Comparison of ENCODE assay signal across 18 cellular contexts in the genomic region with DNA sequence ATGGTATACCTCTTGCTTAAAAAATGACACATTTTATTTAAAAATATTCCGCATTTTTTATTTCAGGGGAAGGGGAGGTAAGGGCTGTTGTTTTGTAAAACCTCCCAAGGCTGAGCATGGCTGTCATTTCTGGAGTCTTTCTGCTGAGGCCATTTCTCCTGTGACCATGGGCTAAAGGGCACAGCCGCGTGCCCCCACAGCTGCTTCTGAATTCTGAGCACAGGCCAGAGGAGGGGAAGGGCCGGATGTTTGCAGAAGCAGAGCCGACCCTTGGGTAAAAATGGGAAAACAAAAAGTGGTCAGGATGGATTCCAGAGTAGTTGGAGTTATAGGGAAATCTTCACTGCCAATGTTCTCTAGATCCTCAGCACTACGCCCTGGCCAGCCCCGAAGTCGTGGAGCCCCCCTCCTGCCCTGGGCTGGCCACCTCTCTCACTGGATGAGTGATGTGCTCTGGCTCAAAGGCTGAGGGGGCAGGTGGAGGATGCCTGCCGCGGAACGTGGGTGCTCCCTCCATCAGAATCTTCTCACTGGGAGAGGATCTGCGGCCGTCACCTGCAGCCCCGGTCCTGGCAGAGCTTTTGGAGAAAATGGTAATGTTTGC.
DNase-seq lines count a peak whose midpoint lies in the region; ATAC-seq and TF ChIP-seq lines count a peak whose summit lies in the region.
"Had no signal": no experiment of that assay in that cellular context is flagged by ENCODE, and none has a peak within 500 bp of the region (broad histone marks: within the 10 kb centered on the region; RNA-seq: fewer than 3 reads in every experiment).

No MANE protein-coding gene starts in this region.

- H3K9ac ChIP-seq in neuronal stem cell (ENCODE audit: low read depth, low read length, poor library complexity): no peak overlapping the region
- H3K9ac ChIP-seq: GM23248 had no signal

- no peak overlapping the region for H3K4me3 ChIP-seq in heart right ventricle
- no peak overlapping the region for H3K4me3 ChIP-seq in neuronal stem cell (ENCODE audit: low read length in 2 of 2)
- H3K4me3 ChIP-seq: GM23248 had no signal

- peak overlapping the region; percentile 72 for H3K18ac ChIP-seq in neuronal stem cell (ENCODE audit: low read length)

- H3K79me1 ChIP-seq in neuronal stem cell (ENCODE audit: low read depth, low read length): no peaks in the 10 kb centered on the region

- H3K4me1 ChIP-seq in heart right ventricle: peaks cover 0 to 16% (median 8%) of the 10 kb centered on the region in 9 donors
- peaks cover 5 to 26% of the 10 kb centered on the region in 2 donors for H3K4me1 ChIP-seq in neuronal stem cell (ENCODE audit: control insufficient read depth in 2 of 2, insufficient read depth in 1 of 2, low read depth in 1 of 2, low read length in 2 of 2)
- H3K4me1 ChIP-seq: BE2C had no signal

- no peak overlapping the region for H2BK5ac ChIP-seq in neuronal stem cell (ENCODE audit: low read length)

- no peak overlapping the region for H3K23ac ChIP-seq in neuronal stem cell (ENCODE audit: low read depth, low read length, poor library complexity)

- H3K27ac ChIP-seq in heart right ventricle (peak overlapping the region in 3 of 10 donors; percentile 22 to 64 (median 39)), neuronal stem cell (replicated peaks; ENCODE audit: low read length) (no peak overlapping the region)
- H3K27ac ChIP-seq: GM23248 had no signal

- no peak overlapping the region for H2BK15ac ChIP-seq in neuronal stem cell (ENCODE audit: low read length)

- no peak overlapping the region for H3K4ac ChIP-seq in neuronal stem cell (ENCODE audit: low read length)

- H4K91ac ChIP-seq in neuronal stem cell (ENCODE audit: low read depth, low read length, poor library complexity): no peak overlapping the region

- CTCF ChIA-PET in GM10248 (lab: Yijun Ruan, JAX): no interaction called here

- H3K14ac ChIP-seq in neuronal stem cell (ENCODE audit: low read length): no peak overlapping the region

- intact Hi-C loops in heart right ventricle (cut with DNase I): no loop called here
- intact Hi-C loops in cardiac septum (cut with DNase I): no loop called here
- intact Hi-C loops in left ventricle myocardium superior (cut with micrococcal nuclease): no loop called here

- H3K4me2 ChIP-seq in neuronal stem cell (ENCODE audit: insufficient read depth, low read length, poor library complexity, severe bottlenecking): no peak overlapping the region

- no peak overlapping the region for H4K8ac ChIP-seq in neuronal stem cell (ENCODE audit: low read depth, low read length)

- no peak overlapping the region for H2BK120ac ChIP-seq in neuronal stem cell (ENCODE audit: low read depth, low read length)

- TF ChIP-seq CTCF in heart right ventricle (IDR thresholded peaks at IDR 0.05) (no peak), GM10248 (IDR thresholded peaks at IDR 0.05; ENCODE audit: control extremely low read depth, extremely low read depth, low read depth, missing control alignments) (no peak)

- H3K9me3 ChIP-seq in heart right ventricle: peaks cover 0 to 4% (median 0%) of the 10 kb centered on the region in 11 donors
- no peaks in the 10 kb centered on the region for H3K9me3 ChIP-seq in neuronal stem cell (replicated peaks in 1 of 2; ENCODE audit: control insufficient read depth in 2 of 2, insufficient read depth in 1 of 2, low read depth in 1 of 2, low read length in 2 of 2)
- H3K9me3 ChIP-seq: BE2C had no signal

- H2BK12ac ChIP-seq in neuronal stem cell (ENCODE audit: low read length): no peak overlapping the region

- peak overlapping the region; percentile 41 for H2AFZ ChIP-seq in neuronal stem cell (ENCODE audit: low read length)
- H2AFZ ChIP-seq: GM23248 had no signal

- POLR2A ChIA-PET in GM10248 (lab: Yijun Ruan, JAX): no interaction called here

- peak; percentile 30 to 36 for DNase-seq in heart right ventricle
- no peak for DNase-seq in cardiac septum (ENCODE audit: low spot score)
- peak; percentile 46 for DNase-seq in left ventricle myocardium superior
- no peak for DNase-seq in neuronal stem cell (ENCODE audit: low spot score)
- DNase-seq in NCI-H524 (lab: John Stamatoyannopoulos, UW): no peak
- no peak for DNase-seq in GM10248 (ENCODE audit: extremely low spot score)
- no peak for DNase-seq in stimulated activated CD4-positive, alpha-beta T cell treated with anti-CD3 and anti-CD28 coated beads, Interleukin-12 subunit alpha, Interleukin-12 subunit beta, amount 100 ng/mL, for 4 hours
- DNase-seq: ACHN; BE2C; C1 segment of cervical spinal cord; CD4-positive, CD25-positive, alpha-beta regulatory T cell; CD8-positive, alpha-beta memory T cell; COR-L47; DMS 273 treated with DMSO at 0.1 percent for 48 hours; DMS53; GM23248; HFFc6 had no signal

- 85 to 89% methylated on average over 14 of the region's 14 CpGs for WGBS in heart right ventricle, 2 donors
- no CpG with 5 or more reads among the region's 14 CpGs for WGBS in neuronal stem cell (ENCODE audit: extremely low coverage in 2 of 2, insufficient read length in 2 of 2, insufficient replicate concordance in 1 of 2), 2 donors

- no peaks in the 10 kb centered on the region for H3K27me3 ChIP-seq in heart right ventricle
- no peaks in the 10 kb centered on the region for H3K27me3 ChIP-seq in neuronal stem cell (ENCODE audit: control insufficient read depth in 3 of 3, insufficient read depth in 3 of 3, low read depth in 1 of 3, low read length in 3 of 3)
- H3K27me3 ChIP-seq: BE2C had no signal

- H3K36me3 ChIP-seq in heart right ventricle (no peaks in the 10 kb centered on the region), neuronal stem cell (replicated peaks in 1 of 2; ENCODE audit: control insufficient read depth in 2 of 2, insufficient read depth in 2 of 2, low read length in 2 of 2) (no peaks in the 10 kb centered on the region)
- H3K36me3 ChIP-seq: BE2C had no signal

- peak overlapping the region; percentile 50 for H2AK5ac ChIP-seq in neuronal stem cell (ENCODE audit: low read depth, low read length)

- ATAC-seq in heart right ventricle (peak in 6 of 8 donors; percentile 21 to 78 (median 56)), left ventricle myocardium superior (peak; percentile 24)
- ATAC-seq: HCT116 had no signal

Comparison
In these comparisons a context has a peak if more than half of its experiments do, and no peak if none do; other contexts are left out.
1. DNase-seq: peak in heart right ventricle (2 of 2) and left ventricle myocardium superior (single experiment); none in cardiac septum (single experiment), neuronal stem cell (single experiment), NCI-H524 (0 of 2), GM10248 (single experiment) and stimulated activated CD4-positive, alpha-beta T cell treated with anti-CD3 and anti-CD28 coated beads, Interleukin-12 subunit alpha, Interleukin-12 subunit beta, amount 100 ng/mL, for 4 hours (single experiment).